Comparison of ENCODE assay signal across 34 cellular contexts in genomic region chr14:59675394-59675793, GRCh38.
"Had no signal": no experiment of that assay in that cellular context is flagged by ENCODE, and none has a peak within 500 bp of the region (broad histone marks: within the 10 kb centered on the region; RNA-seq: fewer than 3 reads in every experiment).

No MANE protein-coding gene starts in this region.

- H3K4me1 ChIP-seq: adrenal gland, body of pancreas, breast epithelium had no signal

- H3K36me3 ChIP-seq: adrenal gland, brain microvascular endothelial cell, breast epithelium, WERI-Rb-1 had no signal

- FAIRE-seq: astrocyte, TTC549 had no signal

- H3K27me3 ChIP-seq: adrenal gland, body of pancreas, brain microvascular endothelial cell, breast epithelium had no signal

- DNase-seq: activated B cell treated with CpG ODN at 0.5 μM for 24 hours; activated CD4-positive, alpha-beta memory T cell treated with anti-CD3 and anti-CD28 coated beads for 36 hours; activated CD4-positive, alpha-beta T cell treated with anti-CD3 and anti-CD28 coated beads for 4 hours; activated CD4-positive, alpha-beta T cell treated with anti-CD3 and anti-CD28 coated beads, Interleukin-2, amount 10 ng/mL, durations not matched to agents 24 days and 14 days; activated CD4-positive, alpha-beta T cell treated with anti-CD3 and anti-CD28 coated beads, Interleukin-2, amount 50 U/mL, for 1 hour; activated CD4-positive, alpha-beta T cell treated with anti-CD3 and anti-CD28 coated beads, Interleukin-2, amount 50 U/mL, for 4 hours; activated CD4-positive, CD25-positive, alpha-beta regulatory T cell treated with anti-CD3 and anti-CD28 coated beads, Interleukin-2, amount 50 U/mL, for 72 hours; activated CD8-positive, alpha-beta memory T cell treated with anti-CD3 and anti-CD28 coated beads, Interleukin-2, amount 50 U/mL, for 4 hours; activated CD8-positive, alpha-beta T cell treated with anti-CD3 and anti-CD28 coated beads for 36 hours; activated effector memory CD4-positive, alpha-beta T cell treated with anti-CD3 and anti-CD28 coated beads, Interleukin-2, amount 50 U/mL, for 16 hours; activated gamma-delta T cell treated with Interleukin-2 at 50 U/mL for 16 hours; activated naive CD4-positive, alpha-beta T cell; activated naive CD4-positive, alpha-beta T cell treated with anti-CD3 and anti-CD28 coated beads for 36 hours; activated naive CD4-positive, alpha-beta T cell treated with anti-CD3 and anti-CD28 coated beads, Interleukin-2, amount 50 U/mL, for 16 hours; activated naive CD8-positive, alpha-beta T cell treated with anti-CD3 and anti-CD28 coated beads for 36 hours; activated T-cell treated with anti-CD3 and anti-CD28 coated beads for 4 hours; activated T-cell treated with anti-CD3 and anti-CD28 coated beads, Interleukin-2, amount 50 U/mL, for 1 hour; activated T-cell treated with anti-CD3 and anti-CD28 coated beads, Interleukin-2, amount 50 U/mL, for 4 hours; activated T-cell treated with anti-CD3 and anti-CD28 coated beads, Interleukin-2, amount 50 U/mL, for 72 hours; adrenal gland; amniotic stem cell; aorta; body of pancreas; brain microvascular endothelial cell; central memory CD4-positive, alpha-beta T cell; T-helper 1 cell; T-helper 2 cell; T-helper 9 cell; WERI-Rb-1 had no signal

- H3K9me3 ChIP-seq: adrenal gland, body of pancreas had no signal

- H3K27ac ChIP-seq: adrenal gland, body of pancreas, brain microvascular endothelial cell, breast epithelium, WERI-Rb-1 had no signal

- H3K4me3 ChIP-seq: adrenal gland, body of pancreas, breast epithelium had no signal

- ATAC-seq: activated CD8-positive, alpha-beta T cell treated with anti-CD3 and anti-CD28 coated beads for 36 hours; activated naive CD4-positive, alpha-beta T cell treated with anti-CD3 and anti-CD28 coated beads, Interleukin-2, amount 50 U/mL, for 72 hours; activated T-cell treated with anti-CD3 and anti-CD28 coated beads, Interleukin-2, amount 50 U/mL, for 4 hours; activated T-cell treated with anti-CD3 and anti-CD28 coated beads, Interleukin-2, amount 50 U/mL, for 72 hours; activated T-helper 17 cell treated with anti-CD3 and anti-CD28 coated beads, Interleukin-2, amount 50 U/mL, for 72 hours; body of pancreas had no signal
